ENCODE assay signal across 8 cellular contexts in genomic region chr5:134649163-134649916, GRCh38. TPM values are rescaled to one million over a fixed set of nuclear protein-coding genes. Genes with fewer than 3 reads are reported as not detected.
DNase-seq lines count a peak whose midpoint lies in the region; ATAC-seq and FAIRE-seq lines count a peak whose summit lies in the region.

No MANE protein-coding gene starts in this region.

- peak overlapping the region; percentile 85 for H3K9ac ChIP-seq in HUES64 (ENCODE audit: low read depth, low read length)

- no peaks in the 10 kb centered on the region for H3K9me3 ChIP-seq in HUES64 (ENCODE audit: insufficient read depth, low read depth, low read length)
- no peaks in the 10 kb centered on the region for H3K9me3 ChIP-seq in small intestine (ENCODE audit: control insufficient read depth, low read depth)

- 2% methylated on average over 16 of the region's 19 CpGs for WGBS in HUES64
- 0 to 3% (median 2%) methylated on average over 19 of the region's 19 CpGs for WGBS in small intestine, 3 donors

- H3K4me3 ChIP-seq in HUES64 (ENCODE audit: low read length) (peak overlapping the region; percentile 67), iPS-11a (ENCODE audit: low read depth, low read length) (peak overlapping the region; percentile 96), small intestine (ENCODE audit: low read depth in 1 of 2, low read length in 2 of 2) (peak overlapping the region; percentile 92 to 100)

- FAIRE-seq in small intestine (lab: Jason Lieb, UNC) = no peak

- H3K27me3 ChIP-seq in HUES64 (ENCODE audit: insufficient read depth, low read length) (no peaks in the 10 kb centered on the region), small intestine (ENCODE audit: control insufficient read depth in 2 of 2, insufficient read depth in 2 of 2, low read length in 2 of 2) (no peaks in the 10 kb centered on the region)

- peaks cover 9% of the 10 kb centered on the region; the same call in 1 of the 2 replicates for H3K4me1 ChIP-seq in HUES64 (ENCODE audit: insufficient read depth, low read length)
- peaks cover 0 to 2% of the 10 kb centered on the region in 2 donors for H3K4me1 ChIP-seq in small intestine (ENCODE audit: control insufficient read depth in 2 of 2, insufficient read depth in 1 of 2, low read depth in 1 of 2, low read length in 1 of 2)

- peak overlapping the region; percentile 87; the same call in 1 of the 2 replicates for H3K27ac ChIP-seq in HUES64 (ENCODE audit: low read depth, low read length)
- peak overlapping the region; percentile 93 to 98 for H3K27ac ChIP-seq in small intestine (ENCODE audit: low read depth in 1 of 2, low read length in 1 of 2)

- H3K36me3 ChIP-seq in HUES64 (ENCODE audit: insufficient read depth, low read length) = no peaks in the 10 kb centered on the region
- H3K36me3 ChIP-seq in small intestine (ENCODE audit: control insufficient read depth in 2 of 2, insufficient read depth in 2 of 2, low read length in 2 of 2) = no peaks in the 10 kb centered on the region

- ATAC-seq in GM18498 (IDR thresholded peaks at IDR 0.05; ENCODE audit: unreplicated experiment) = no peak

- DNase-seq in activated naive CD4-positive, alpha-beta T cell treated with Interleukin-2 at 50 U/mL for 16 hours = peak; percentile 4
- no peak for DNase-seq in activated naive CD4-positive, alpha-beta T cell (lab: John Stamatoyannopoulos, UW)
- DNase-seq in amniotic epithelial cell (ENCODE audit: low read depth) (peak; percentile 17), small intestine (peak; percentile 20), NCI-H1092 treated with DMSO at 0.1 percent for 48 hours (lab: John Stamatoyannopoulos, UW) (no peak)

RNA-seq across cellular contexts. Expression of gene SEC24A, which starts 0.8 kb away (rescaled TPM):
- polyA plus RNA-seq in HUES64 (2013, experiment 1 of 2) = 18.6 TPM
- 16.3 TPM for polyA plus RNA-seq in HUES64 (2013, experiment 2 of 2)
- 10 to 100 TPM in 2 of 3 donors, 1 to 10 TPM in 1; 9.9 to 23.3 (median 18.6) TPM for polyA plus RNA-seq in small intestine

RNA-seq across cellular contexts. Expression of gene SAR1B, which starts 16.7 kb away (rescaled TPM):
- polyA plus RNA-seq in HUES64 (2013, experiment 1 of 2) = 20.5 TPM
- polyA plus RNA-seq in HUES64 (2013, experiment 2 of 2) = 21.2 TPM
- polyA plus RNA-seq in small intestine = 10 to 100 TPM; 45.5 to 70.7 (median 63.5) TPM

Comparison
In these comparisons a context has a peak if more than half of its experiments do, and no peak if none do; other contexts are left out.
1. DNase-seq: peak in activated naive CD4-positive, alpha-beta T cell treated with Interleukin-2 at 50 U/mL for 16 hours (single experiment), amniotic epithelial cell (single experiment) and small intestine (single experiment); none in activated naive CD4-positive, alpha-beta T cell (0 of 4) and NCI-H1092 treated with DMSO at 0.1 percent for 48 hours (single experiment).
2. Peak in every context shown above with its lines, with median percentiles within 50 percentile points of each other: H3K4me3 ChIP-seq.